Comparison of ENCODE assay signal across 15 cellular contexts in genomic region chr4:10743357-10743756, GRCh38. TPM values are rescaled to one million over a fixed set of nuclear protein-coding genes. Genes with fewer than 3 reads are reported as not detected.
DNase-seq lines count a peak whose midpoint lies in the region; ATAC-seq and TF ChIP-seq lines count a peak whose summit lies in the region.
"Had no signal": no experiment of that assay in that cellular context is flagged by ENCODE, and none has a peak within 500 bp of the region (broad histone marks: within the 10 kb centered on the region; RNA-seq: fewer than 3 reads in every experiment).

No MANE protein-coding gene starts in this region.

- H3K9me3 Mint-ChIP-seq in naive B cell, result no peaks in the 10 kb centered on the region
- H3K9me3 Mint-ChIP-seq in CD8-positive, alpha-beta memory T cell, result no peaks in the 10 kb centered on the region

- H3K27me3 ChIP-seq in BE2C, result no peaks in the 10 kb centered on the region
- H3K27me3 ChIP-seq in CD8-positive, alpha-beta memory T cell (ENCODE audit: insufficient read depth, low read length, poor library complexity, severe bottlenecking), result no peaks in the 10 kb centered on the region

- no peak overlapping the region for H3K4me3 Mint-ChIP-seq in naive B cell
- H3K4me3 Mint-ChIP-seq in CD8-positive, alpha-beta memory T cell, result no peak overlapping the region
- H3K4me3 Mint-ChIP-seq: neural crest cell had no signal

- H3K36me3 Mint-ChIP-seq in naive B cell, result no peaks in the 10 kb centered on the region
- H3K36me3 Mint-ChIP-seq in CD8-positive, alpha-beta memory T cell, result no peaks in the 10 kb centered on the region

- DNase-seq in naive B cell, result peak; percentile 63
- DNase-seq in hippocampal formation (lab: John Stamatoyannopoulos, UW), result no peak
- no peak for DNase-seq in BE2C
- no peak for DNase-seq in activated CD4-positive, CD25-positive, alpha-beta regulatory T cell (lab: John Stamatoyannopoulos, UW)
- no peak for DNase-seq in CD8-positive, alpha-beta memory T cell
- DNase-seq: dermis blood vessel endothelial cell, IMR-90, kidney glomerular epithelial cell, T-helper 1 cell had no signal

- no peaks in the 10 kb centered on the region for H3K4me1 ChIP-seq in BE2C
- H3K4me1 ChIP-seq in CD8-positive, alpha-beta memory T cell (ENCODE audit: insufficient read depth, low read length), result no peaks in the 10 kb centered on the region

- CTCF ChIA-PET in CD8-positive, alpha-beta memory T cell (lab: Charles Lee), result no interaction called here

- POLR2A ChIA-PET in CD8-positive, alpha-beta memory T cell (lab: Charles Lee), result no interaction called here

- H3K27ac ChIP-seq in CD8-positive, alpha-beta memory T cell (ENCODE audit: low read depth, low read length), result no peak overlapping the region

- TF ChIP-seq CTCF in BE2C (IDR thresholded peaks at IDR 0.05; ENCODE audit: low read depth, low read length), result no peak

- ATAC-seq in GM18873 (IDR thresholded peaks at IDR 0.05; ENCODE audit: low FRiP score, unreplicated experiment), result peak; percentile 59
- peak; percentile 73 for ATAC-seq in GM21576 (IDR thresholded peaks at IDR 0.05; ENCODE audit: unreplicated experiment)
- ATAC-seq in HG03066 (IDR thresholded peaks at IDR 0.05; ENCODE audit: low read depth, unreplicated experiment), result peak; percentile 75
- peak; percentile 79 to 81 for ATAC-seq in naive B cell (ENCODE audit: low read depth in 2 of 2)

- H3K4me1 Mint-ChIP-seq in naive B cell, result peaks cover 0 to 13% (median 8%) of the 10 kb centered on the region in 3 donors
- no peaks in the 10 kb centered on the region for H3K4me1 Mint-ChIP-seq in CD8-positive, alpha-beta memory T cell

- no peak overlapping the region for H3K27ac Mint-ChIP-seq in naive B cell
- no peak overlapping the region for H3K27ac Mint-ChIP-seq in CD8-positive, alpha-beta memory T cell

- H3K36me3 ChIP-seq in BE2C, result no peaks in the 10 kb centered on the region
- no peaks in the 10 kb centered on the region for H3K36me3 ChIP-seq in CD8-positive, alpha-beta memory T cell (ENCODE audit: insufficient read depth, low read length)

- H3K27me3 Mint-ChIP-seq in naive B cell, result no peaks in the 10 kb centered on the region
- H3K27me3 Mint-ChIP-seq in CD8-positive, alpha-beta memory T cell, result no peaks in the 10 kb centered on the region

- H3K9me3 ChIP-seq in BE2C, result no peaks in the 10 kb centered on the region; the same call in none of the 2 replicates
- H3K9me3 ChIP-seq in CD8-positive, alpha-beta memory T cell (ENCODE audit: low read length), result no peaks in the 10 kb centered on the region

- no peak overlapping the region for H3K4me3 ChIP-seq in BE2C (ENCODE audit: low read depth, low read length)
- H3K4me3 ChIP-seq in CD8-positive, alpha-beta memory T cell (ENCODE audit: low read length), result no peak overlapping the region
- H3K4me3 ChIP-seq: smooth muscle cell had no signal

RNA-seq across cellular contexts. Expression of gene CLNK, which starts 58.8 kb away (rescaled TPM):
- 1 to 10 TPM in 4 of 6 donors, under 1 TPM in 1, not detected in 1; 0.69 to 1.3 (median 1.2) TPM for polyA plus RNA-seq in naive B cell (ENCODE audit: low read depth in 6 of 6)
- 0.77 TPM for polyA plus RNA-seq in BE2C (2012; ENCODE audit: insufficient read depth, insufficient read length, low read depth)
- under 1 TPM; 0.11 to 0.31 TPM for total RNA-seq in CD8-positive, alpha-beta memory T cell
- polyA plus RNA-seq in CD8-positive, alpha-beta memory T cell, result not detected
- total RNA-seq: dermis blood vessel endothelial cell, fibroblast of villous mesenchyme, IMR-90, neural crest cell, smooth muscle cell had no signal
- polyA plus RNA-seq: IMR-90, smooth muscle cell had no signal
